ENCODE assay signal across 21 cellular contexts in the genomic region with DNA sequence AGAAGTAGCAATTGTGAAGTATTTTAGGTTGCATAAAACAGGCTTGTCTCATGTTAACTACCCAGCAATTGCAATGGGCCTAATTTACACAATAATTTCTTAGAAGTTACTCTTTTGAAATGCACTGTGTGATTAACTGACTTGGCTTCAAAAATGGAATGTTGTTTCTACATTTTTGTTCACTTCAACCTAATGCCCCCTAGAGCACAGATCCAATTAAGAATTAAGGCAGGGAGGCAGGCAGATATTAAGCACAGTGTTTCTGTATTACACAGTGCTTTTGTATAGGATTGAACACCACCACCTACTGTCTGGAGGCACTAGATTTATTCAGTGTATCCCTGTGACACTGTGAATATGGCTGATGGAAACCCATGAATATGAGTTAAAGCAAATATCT.
DNase-seq lines count a peak whose midpoint lies in the region; ATAC-seq lines count a peak whose summit lies in the region.
"Had no signal": no experiment of that assay in that cellular context is flagged by ENCODE, and none has a peak within 500 bp of the region (broad histone marks: within the 10 kb centered on the region; RNA-seq: fewer than 3 reads in every experiment).

No MANE protein-coding gene starts in this region.

- H3K9ac ChIP-seq in iPS-20b (ENCODE audit: low read depth, low read length), result peak overlapping the region; percentile 33; the same call in 1 of the 2 replicates

- H3K4me1 ChIP-seq in iPS-20b (ENCODE audit: insufficient read depth, low read length), result peaks cover 56% of the 10 kb centered on the region
- H3K4me1 ChIP-seq: tibial artery had no signal

- DNase-seq in COR-L47 (lab: John Stamatoyannopoulos, UW) (peak; percentile 25), HCEC 1CT (peak; percentile 54), SK-MEL-5 (ENCODE audit: low read depth, low spot score) (peak; percentile 26), substantia nigra (lab: John Stamatoyannopoulos, UW) (no peak), activated T-cell treated with anti-CD3 and anti-CD28 coated beads for 4 hours (no peak)
- DNase-seq: activated CD4-positive, alpha-beta T cell treated with anti-CD3 and anti-CD28 coated beads for 4 hours; activated CD8-positive, alpha-beta memory T cell treated with anti-CD3 and anti-CD28 coated beads, Interleukin-2, amount 50 U/mL, for 48 hours; activated naive CD4-positive, alpha-beta T cell treated with Interleukin-2 at 50 U/mL for 16 hours; C1 segment of cervical spinal cord; head of caudate nucleus; NCI-H1048; stimulated activated CD4-positive, alpha-beta T cell treated with anti-CD3 and anti-CD28 coated beads, Interleukin-4, amount 100 ng/mL, for 4 hours; T1000; tibial artery had no signal

- H3K4me3 ChIP-seq in iPS-20b (ENCODE audit: low read length), result peak overlapping the region; percentile 36; the same call in 1 of the 2 replicates
- H3K4me3 ChIP-seq: lung, skin epidermis, tibial artery had no signal

- H3K27ac ChIP-seq in iPS-20b (ENCODE audit: low read length) (no peak overlapping the region), substantia nigra (ENCODE audit: low read depth, low read length, poor library complexity, severe bottlenecking) (no peak overlapping the region)
- H3K27ac ChIP-seq: skin epidermis, tibial artery had no signal

- no peak for ATAC-seq in HG03175 (IDR thresholded peaks at IDR 0.05; ENCODE audit: unreplicated experiment)
- ATAC-seq: HCT116, HepG2, Right ventricle myocardium inferior had no signal

- no peaks in the 10 kb centered on the region for H3K9me3 ChIP-seq in iPS-20b (ENCODE audit: insufficient read depth, low read depth, low read length)
- H3K9me3 ChIP-seq: tibial artery had no signal

- in situ Hi-C loops in SK-MEL-5 (cut with HindIII; ENCODE audit: low pct_unique_long_range_greater_than_20kb, low sequenced_read_pairs), result no loop called here

- H3K36me3 ChIP-seq in iPS-20b (ENCODE audit: insufficient read depth, low read depth, low read length), result no peaks in the 10 kb centered on the region
- H3K36me3 ChIP-seq: tibial artery had no signal

- no peaks in the 10 kb centered on the region for H3K27me3 ChIP-seq in iPS-20b (ENCODE audit: insufficient read depth, low read length)
- H3K27me3 ChIP-seq: tibial artery had no signal

Comparison
In these comparisons a context has a peak if more than half of its experiments do, and no peak if none do; other contexts are left out.
1. DNase-seq: peak in COR-L47 (single experiment), HCEC 1CT (single experiment) and SK-MEL-5 (single experiment); none in substantia nigra (0 of 49) and activated T-cell treated with anti-CD3 and anti-CD28 coated beads for 4 hours (single experiment).